Comparison of ENCODE assay signal across 26 cellular contexts in the genomic region with DNA sequence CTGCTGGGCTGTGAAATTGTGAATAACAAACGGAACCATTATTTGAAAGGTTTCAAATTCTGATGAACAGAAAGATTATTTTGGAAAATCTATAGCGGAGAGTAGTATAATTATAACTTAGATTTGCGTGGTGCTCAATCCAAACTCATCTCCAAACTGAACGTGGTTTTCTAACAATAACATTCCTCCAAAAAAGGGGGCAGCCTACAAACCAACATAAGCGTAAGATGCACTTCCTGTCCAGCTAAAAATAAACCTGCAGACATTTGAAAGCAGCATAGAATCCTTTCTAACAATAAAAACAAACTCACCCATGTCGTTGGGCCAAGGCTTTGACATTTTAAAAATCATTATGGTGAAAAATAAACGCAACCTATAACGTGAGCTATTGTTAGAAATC.
DNase-seq lines count a peak whose midpoint lies in the region; ATAC-seq and TF ChIP-seq lines count a peak whose summit lies in the region.
"Had no signal": no experiment of that assay in that cellular context is flagged by ENCODE, and none has a peak within 500 bp of the region (broad histone marks: within the 10 kb centered on the region; RNA-seq: fewer than 3 reads in every experiment).

No MANE protein-coding gene starts in this region.

- H3K36me3 Mint-ChIP-seq in activated CD4-positive, alpha-beta T cell treated with anti-CD3 and anti-CD28 coated beads, Interleukin-2, amount 10 ng/mL, durations not matched to agents 7 days and 5 days (ENCODE audit: low read depth): no peaks in the 10 kb centered on the region
- H3K36me3 Mint-ChIP-seq: activated CD8-positive, alpha-beta memory T cell treated with anti-CD3 and anti-CD28 coated beads, Interleukin-2, amount 10 ng/mL, durations not matched to agents 7 days and 5 days; activated naive CD4-positive, alpha-beta T cell treated with anti-CD3 and anti-CD28 coated beads, Interleukin-2, amount 50 U/mL, for 24 hours; natural killer cell treated with Interleukin-12 subunit alpha and Interleukin-12 subunit beta and Interleukin-15 and Interleukin-18, amount 100 ng/mL, for 72 hours; stimulated activated effector memory CD8-positive, alpha-beta T cell treated with anti-CD3 and anti-CD28 coated beads, Interleukin-12 subunit alpha, Interleukin-12 subunit beta, amount 100 ng/mL, for 72 hours had no signal

- peak overlapping the region; percentile 85 to 91 for H3K27ac ChIP-seq in right atrium auricular region
- no peak overlapping the region for H3K27ac ChIP-seq in right cardiac atrium (ENCODE audit: low read length)
- peak overlapping the region in 2 of 3 donors; percentile 43 to 87 for H3K27ac ChIP-seq in thyroid gland
- H3K27ac ChIP-seq: ascending aorta, C4-2B, suprapubic skin, vagina had no signal

- POLR2A ChIA-PET in activated CD4-positive, alpha-beta T cell treated with anti-CD3 and anti-CD28 coated beads, Interleukin-2, amount 10 ng/mL, durations not matched to agents 7 days and 5 days (lab: Charles Lee): interaction anchor here (0.6 kb wide), 1 partner anchor 1167 kb away, joined by 3 read pairs; no protein-coding TSS in a partner anchor

- no peak overlapping the region for H3K4me3 ChIP-seq in right atrium auricular region
- no peak overlapping the region for H3K4me3 ChIP-seq in right cardiac atrium (ENCODE audit: low read length)
- H3K4me3 ChIP-seq in fibroblast of pulmonary artery (replicated peaks; ENCODE audit: low read depth, low read length): no peak overlapping the region
- no peak overlapping the region for H3K4me3 ChIP-seq in thyroid gland (replicated peaks in 1 of 3)
- H3K4me3 ChIP-seq: ascending aorta, HAP-1, skin epidermis, suprapubic skin, vagina had no signal

- no peak overlapping the region for H3K4me3 Mint-ChIP-seq in activated CD4-positive, alpha-beta T cell treated with anti-CD3 and anti-CD28 coated beads, Interleukin-2, amount 10 ng/mL, durations not matched to agents 7 days and 5 days
- H3K4me3 Mint-ChIP-seq: activated CD8-positive, alpha-beta memory T cell treated with anti-CD3 and anti-CD28 coated beads, Interleukin-2, amount 10 ng/mL, durations not matched to agents 7 days and 5 days; activated naive CD4-positive, alpha-beta T cell treated with anti-CD3 and anti-CD28 coated beads, Interleukin-2, amount 50 U/mL, for 24 hours; effector memory CD8-positive, alpha-beta T cell; natural killer cell treated with Interleukin-12 subunit alpha and Interleukin-12 subunit beta and Interleukin-15 and Interleukin-18, amount 100 ng/mL, for 72 hours; stimulated activated effector memory CD8-positive, alpha-beta T cell treated with anti-CD3 and anti-CD28 coated beads, Interleukin-12 subunit alpha, Interleukin-12 subunit beta, amount 100 ng/mL, for 72 hours had no signal

- no peak overlapping the region for H3K27ac Mint-ChIP-seq in activated CD4-positive, alpha-beta T cell treated with anti-CD3 and anti-CD28 coated beads, Interleukin-2, amount 10 ng/mL, durations not matched to agents 7 days and 5 days
- H3K27ac Mint-ChIP-seq: activated CD8-positive, alpha-beta memory T cell treated with anti-CD3 and anti-CD28 coated beads, Interleukin-2, amount 10 ng/mL, durations not matched to agents 7 days and 5 days; activated naive CD4-positive, alpha-beta T cell treated with anti-CD3 and anti-CD28 coated beads, Interleukin-2, amount 50 U/mL, for 24 hours; effector memory CD8-positive, alpha-beta T cell; natural killer cell treated with Interleukin-12 subunit alpha and Interleukin-12 subunit beta and Interleukin-15 and Interleukin-18, amount 100 ng/mL, for 72 hours; stimulated activated effector memory CD8-positive, alpha-beta T cell treated with anti-CD3 and anti-CD28 coated beads, Interleukin-12 subunit alpha, Interleukin-12 subunit beta, amount 100 ng/mL, for 72 hours had no signal

- TF ChIP-seq CTCF in right atrium auricular region (IDR thresholded peaks at IDR 0.05): no peak
- no peak for TF ChIP-seq CTCF in fibroblast of pulmonary artery (IDR thresholded peaks at IDR 0.05; ENCODE audit: low read length, missing control alignments)
- TF ChIP-seq CTCF in thyroid gland (IDR thresholded peaks at IDR 0.05): no peak

- TF ChIP-seq POLR2A in thyroid gland (IDR thresholded peaks at IDR 0.05): no peak

- H3K9me3 Mint-ChIP-seq in activated CD4-positive, alpha-beta T cell treated with anti-CD3 and anti-CD28 coated beads, Interleukin-2, amount 10 ng/mL, durations not matched to agents 7 days and 5 days: no peaks in the 10 kb centered on the region
- H3K9me3 Mint-ChIP-seq: activated naive CD4-positive, alpha-beta T cell treated with anti-CD3 and anti-CD28 coated beads, Interleukin-2, amount 50 U/mL, for 24 hours; effector memory CD8-positive, alpha-beta T cell; natural killer cell treated with Interleukin-12 subunit alpha and Interleukin-12 subunit beta and Interleukin-15 and Interleukin-18, amount 100 ng/mL, for 72 hours had no signal

- H3K36me3 ChIP-seq in right atrium auricular region (no peaks in the 10 kb centered on the region), thyroid gland (no peaks in the 10 kb centered on the region)
- H3K36me3 ChIP-seq: ascending aorta, HAP-1, suprapubic skin, vagina had no signal

- H3K27me3 ChIP-seq in right atrium auricular region (no peaks in the 10 kb centered on the region), right cardiac atrium (ENCODE audit: control insufficient read depth, insufficient read depth) (no peaks in the 10 kb centered on the region), thyroid gland (no peaks in the 10 kb centered on the region)
- H3K27me3 ChIP-seq: ascending aorta, vagina had no signal

- intact Hi-C loops in right cardiac atrium (cut with DNase I): no loop called here
- intact Hi-C loops in thyroid gland (cut with DNase I): loop anchor here (10.0 kb wide), 1 partner anchor 1164 kb away; no protein-coding TSS in a partner anchor

- ATAC-seq in right cardiac atrium: no peak
- ATAC-seq: activated CD8-positive, alpha-beta memory T cell treated with anti-CD3 and anti-CD28 coated beads, Interleukin-2, amount 10 ng/mL, durations not matched to agents 7 days and 5 days; effector memory CD8-positive, alpha-beta T cell; left lobe of liver; natural killer cell treated with Interleukin-12 subunit alpha and Interleukin-12 subunit beta and Interleukin-15 and Interleukin-18, amount 100 ng/mL, for 72 hours; stimulated activated effector memory CD8-positive, alpha-beta T cell treated with anti-CD3 and anti-CD28 coated beads, Interleukin-12 subunit alpha, Interleukin-12 subunit beta, amount 100 ng/mL, for 72 hours had no signal

- CTCF ChIA-PET in activated CD4-positive, alpha-beta T cell treated with anti-CD3 and anti-CD28 coated beads, Interleukin-2, amount 10 ng/mL, durations not matched to agents 7 days and 5 days (lab: Charles Lee): no interaction called here

- H3K4me1 ChIP-seq in right atrium auricular region (peaks cover 0 to 45% of the 10 kb centered on the region in 2 donors), right cardiac atrium (ENCODE audit: control insufficient read depth, insufficient read depth, low read length) (peaks cover 11% of the 10 kb centered on the region), thyroid gland (peaks cover 17 to 19% of the 10 kb centered on the region in 2 donors)
- H3K4me1 ChIP-seq: HAP-1 had no signal

- WGBS in right cardiac atrium: 56% methylated on average over 8 of the region's 8 CpGs
- WGBS in thyroid gland, 2 donors: 69 to 70% methylated on average over 8 of the region's 8 CpGs

- H3K27me3 Mint-ChIP-seq in activated CD4-positive, alpha-beta T cell treated with anti-CD3 and anti-CD28 coated beads, Interleukin-2, amount 10 ng/mL, durations not matched to agents 7 days and 5 days: peaks cover 35% of the 10 kb centered on the region

- H3K9me3 ChIP-seq in right atrium auricular region: no peaks in the 10 kb centered on the region
- H3K9me3 ChIP-seq in right cardiac atrium (ENCODE audit: control insufficient read depth, low read length): no peaks in the 10 kb centered on the region
- H3K9me3 ChIP-seq in thyroid gland: no peaks in the 10 kb centered on the region
- H3K9me3 ChIP-seq: ascending aorta, HAP-1, suprapubic skin, vagina had no signal

- no peak for DNase-seq in right atrium auricular region (ENCODE audit: low spot score)
- no peak for DNase-seq in right cardiac atrium
- DNase-seq in SHP77 treated with DMSO at 0.1 percent for 48 hours (lab: John Stamatoyannopoulos, UW): peak; percentile 83
- peak; percentile 31 for DNase-seq in fibroblast of pulmonary artery (ENCODE audit: low read depth)
- DNase-seq in thyroid gland: no peak
- no peak for DNase-seq in foreskin melanocyte
- no peak for DNase-seq in activated CD4-positive, alpha-beta T cell treated with anti-CD3 and anti-CD28 coated beads, Interleukin-2, amount 10 ng/mL, durations not matched to agents 7 days and 5 days
- DNase-seq in amniotic stem cell (lab: John Stamatoyannopoulos, UW): no peak
- DNase-seq: activated CD8-positive, alpha-beta memory T cell treated with anti-CD3 and anti-CD28 coated beads, Interleukin-2, amount 10 ng/mL, durations not matched to agents 7 days and 5 days; effector memory CD8-positive, alpha-beta T cell; midbrain; NCI-H1436 treated with DMSO at 0.1 percent for 48 hours; NCI-H2171 treated with DMSO at 0.1 percent for 48 hours; posterior cingulate gyrus; stimulated activated CD4-positive, alpha-beta T cell treated with anti-CD3 and anti-CD28 coated beads, Interleukin-2, amount 100 ng/mL, for 24 hours; T-helper 1 cell had no signal

- no peaks in the 10 kb centered on the region for H3K4me1 Mint-ChIP-seq in activated CD4-positive, alpha-beta T cell treated with anti-CD3 and anti-CD28 coated beads, Interleukin-2, amount 10 ng/mL, durations not matched to agents 7 days and 5 days
- H3K4me1 Mint-ChIP-seq: activated naive CD4-positive, alpha-beta T cell treated with anti-CD3 and anti-CD28 coated beads, Interleukin-2, amount 50 U/mL, for 24 hours; stimulated activated effector memory CD8-positive, alpha-beta T cell treated with anti-CD3 and anti-CD28 coated beads, Interleukin-12 subunit alpha, Interleukin-12 subunit beta, amount 100 ng/mL, for 72 hours had no signal

Comparison
In these comparisons a context has a peak if more than half of its experiments do, and no peak if none do; other contexts are left out.
1. DNase-seq: peak in SHP77 treated with DMSO at 0.1 percent for 48 hours (single experiment) and fibroblast of pulmonary artery (single experiment); none in right atrium auricular region (single experiment), right cardiac atrium (0 of 3), thyroid gland (0 of 2), foreskin melanocyte (single experiment), activated CD4-positive, alpha-beta T cell treated with anti-CD3 and anti-CD28 coated beads, Interleukin-2, amount 10 ng/mL, durations not matched to agents 7 days and 5 days (single experiment) and amniotic stem cell (single experiment).